In genomic region chr21:15732996-15733329, GRCh38 we compare ENCODE assay signal across 8 cellular contexts. TPM values are rescaled to one million over a fixed set of nuclear protein-coding genes. Genes with fewer than 3 reads are reported as not detected.
DNase-seq lines count a peak whose midpoint lies in the region; ATAC-seq and TF ChIP-seq lines count a peak whose summit lies in the region.

No MANE protein-coding gene starts in this region.

- H3K4me1 ChIP-seq in iPS-15b (ENCODE audit: control insufficient read depth, insufficient read depth, low read length) (peaks cover 8% of the 10 kb centered on the region), subcutaneous abdominal adipose tissue (ENCODE audit: control insufficient read depth in 5 of 5, insufficient read depth in 5 of 5, low read length in 5 of 5) (peaks cover 0 to 49% (median 36%) of the 10 kb centered on the region in 5 donors), tibial artery (peaks cover 0 to 58% (median 3%) of the 10 kb centered on the region in 4 donors)

- TF ChIP-seq CTCF in WTC11 (IDR thresholded peaks at IDR 0.05), result no peak
- TF ChIP-seq CTCF in tibial artery (IDR thresholded peaks at IDR 0.05), result no peak

- CTCF ChIA-PET in activated naive CD4-positive, alpha-beta T cell treated with anti-CD3 and anti-CD28 coated beads for 36 hours (lab: Charles Lee), result no interaction called here
- CTCF ChIA-PET in WTC11 (lab: Charles Lee), result no interaction called here

- no peak overlapping the region for H3K27ac ChIP-seq in subcutaneous abdominal adipose tissue (ENCODE audit: low read depth, low read length)
- no peak overlapping the region for H3K27ac ChIP-seq in tibial artery

- H3K36me3 ChIP-seq in iPS-15b (ENCODE audit: control insufficient read depth, insufficient read depth, low read length) (no peaks in the 10 kb centered on the region), subcutaneous abdominal adipose tissue (ENCODE audit: control insufficient read depth in 5 of 5, insufficient read depth in 5 of 5, low read length in 5 of 5) (no peaks in the 10 kb centered on the region), tibial artery (no peaks in the 10 kb centered on the region)

- DNase-seq in activated naive CD4-positive, alpha-beta T cell treated with anti-CD3 and anti-CD28 coated beads for 36 hours, result no peak
- DNase-seq in activated naive CD4-positive, alpha-beta T cell treated with anti-CD3 and anti-CD28 coated beads, Interleukin-2, amount 50 U/mL, for 16 hours, result no peak
- DNase-seq in WTC11 (ENCODE audit: low spot score), result no peak
- no peak for DNase-seq in NCI-H446 treated with DMSO at 0.1 percent for 48 hours (lab: John Stamatoyannopoulos, UW)
- DNase-seq in tibial artery, result no peak

- H3K4me3 Mint-ChIP-seq in activated naive CD4-positive, alpha-beta T cell treated with anti-CD3 and anti-CD28 coated beads for 36 hours, result peak overlapping the region; percentile 61
- H3K4me3 Mint-ChIP-seq in WTC11, result peak overlapping the region; percentile 39

- H3K4me3 ChIP-seq in iPS-15b (ENCODE audit: low read depth, low read length), result peak overlapping the region; percentile 37
- peak overlapping the region in 4 of 5 donors; percentile 29 to 90 (median 89) for H3K4me3 ChIP-seq in subcutaneous abdominal adipose tissue (ENCODE audit: low read depth in 1 of 5, low read length in 5 of 5)
- peak overlapping the region in 1 of 2 donors; percentile 86 for H3K4me3 ChIP-seq in tibial artery

- H3K4me1 Mint-ChIP-seq in activated naive CD4-positive, alpha-beta T cell treated with anti-CD3 and anti-CD28 coated beads for 36 hours (ENCODE audit: low read depth), result peaks cover 49% of the 10 kb centered on the region
- H3K4me1 Mint-ChIP-seq in WTC11, result peaks cover 49% of the 10 kb centered on the region

- intact Hi-C loops in activated naive CD4-positive, alpha-beta T cell treated with anti-CD3 and anti-CD28 coated beads for 36 hours (cut with micrococcal nuclease), result loop anchor here (1.0 to 10.0 kb wide), 13 partner anchors 8 to 1878 kb away; partner anchors contain the start of gene HSPA13
- intact Hi-C loops in tibial artery (cut with DNase I; ENCODE audit: low total_unique reads), result no loop called here

- POLR2A ChIA-PET in WTC11 (lab: Charles Lee), result interaction anchor here (1.0 kb wide), 1 partner anchor 9 kb away, joined by 3 read pairs; no protein-coding TSS in a partner anchor

- peak overlapping the region; percentile 36 for H3K27ac Mint-ChIP-seq in activated naive CD4-positive, alpha-beta T cell treated with anti-CD3 and anti-CD28 coated beads for 36 hours
- no peak overlapping the region; the same call in 1 of the 2 replicates for H3K27ac Mint-ChIP-seq in WTC11

- H3K9me3 ChIP-seq in iPS-15b (ENCODE audit: control insufficient read depth, insufficient read depth, low read length) (no peaks in the 10 kb centered on the region), subcutaneous abdominal adipose tissue (ENCODE audit: control insufficient read depth in 5 of 5, low read length in 5 of 5) (no peaks in the 10 kb centered on the region), tibial artery (no peaks in the 10 kb centered on the region)

- H3K36me3 Mint-ChIP-seq in activated naive CD4-positive, alpha-beta T cell treated with anti-CD3 and anti-CD28 coated beads for 36 hours (ENCODE audit: low read depth), result peaks cover 4% of the 10 kb centered on the region
- H3K36me3 Mint-ChIP-seq in WTC11, result peaks cover 8% of the 10 kb centered on the region

- ATAC-seq in WTC11, result no peak
- no peak for ATAC-seq in HG02870 (IDR thresholded peaks at IDR 0.05; ENCODE audit: unreplicated experiment)

- H3K27me3 ChIP-seq in iPS-15b (ENCODE audit: control insufficient read depth, insufficient read depth, low read length) (peaks cover 7% of the 10 kb centered on the region), subcutaneous abdominal adipose tissue (ENCODE audit: control insufficient read depth in 5 of 5, insufficient read depth in 4 of 5, low read length in 5 of 5) (no peaks in the 10 kb centered on the region), tibial artery (no peaks in the 10 kb centered on the region)

- H3K9me3 Mint-ChIP-seq in activated naive CD4-positive, alpha-beta T cell treated with anti-CD3 and anti-CD28 coated beads for 36 hours, result no peaks in the 10 kb centered on the region
- peaks cover 8% of the 10 kb centered on the region for H3K9me3 Mint-ChIP-seq in WTC11

- H3K27me3 Mint-ChIP-seq in activated naive CD4-positive, alpha-beta T cell treated with anti-CD3 and anti-CD28 coated beads for 36 hours (ENCODE audit: low read depth), result peaks cover 2% of the 10 kb centered on the region
- H3K27me3 Mint-ChIP-seq in WTC11 (ENCODE audit: low read depth), result no peaks in the 10 kb centered on the region

- no peak overlapping the region for H3K9ac ChIP-seq in iPS-15b (ENCODE audit: low read depth, low read length)
- no peak overlapping the region for H3K9ac ChIP-seq in subcutaneous abdominal adipose tissue (ENCODE audit: low read length in 5 of 5)

TF ChIP-seq in WTC11, 78 proteins besides CTCF, POLR2A, EP300 and RAD21:
- no peak for TF ChIP-seq ETV6 (CRISPR knock-in tag; IDR thresholded peaks at IDR 0.05)
- no peak for TF ChIP-seq NR1H2 (CRISPR knock-in tag; IDR thresholded peaks at IDR 0.05)
- no peak for TF ChIP-seq TEAD1 (CRISPR knock-in tag; IDR thresholded peaks at IDR 0.05)
- no peak for TF ChIP-seq PRRX2 (CRISPR knock-in tag; IDR thresholded peaks at IDR 0.05)
- no peak for TF ChIP-seq MLX (CRISPR knock-in tag; IDR thresholded peaks at IDR 0.05)
- no peak for TF ChIP-seq ERG (CRISPR knock-in tag; IDR thresholded peaks at IDR 0.05)
- no peak for TF ChIP-seq ELF4 (CRISPR knock-in tag; IDR thresholded peaks at IDR 0.05; ENCODE audit: low read depth)
- TF ChIP-seq HMGXB4 (CRISPR knock-in tag; IDR thresholded peaks at IDR 0.05), result no peak
- no peak for TF ChIP-seq CREB1 (CRISPR knock-in tag; IDR thresholded peaks at IDR 0.05)
- TF ChIP-seq SOX15 (CRISPR knock-in tag; IDR thresholded peaks at IDR 0.05), result no peak
- TF ChIP-seq ZNF121 (CRISPR knock-in tag; IDR thresholded peaks at IDR 0.05), result no peak
TF ChIP-seq in WTC11: peak in this region for 0.

RNA-seq across cellular contexts. Expression of gene USP25, which starts 3.2 kb away (rescaled TPM):
- 10 to 100 TPM; 24.7 to 27.8 TPM for total RNA-seq in activated naive CD4-positive, alpha-beta T cell treated with anti-CD3 and anti-CD28 coated beads for 36 hours
- 36.7 to 42.0 TPM (median 37.7 TPM) in 3 replicates for total RNA-seq in WTC11 (2021)
